In genomic region chr22:47736166-47737034, GRCh38 we compare ENCODE assay signal across 17 cellular contexts.
"Had no signal": no experiment of that assay in that cellular context is flagged by ENCODE, and none has a peak within 500 bp of the region (broad histone marks: within the 10 kb centered on the region; RNA-seq: fewer than 3 reads in every experiment).

No MANE protein-coding gene starts in this region.

- H3K9me3 Mint-ChIP-seq: activated naive CD4-positive, alpha-beta T cell treated with anti-CD3 and anti-CD28 coated beads for 36 hours had no signal

- H3K9me3 ChIP-seq: gastrocnemius medialis, psoas muscle, right lobe of liver had no signal

- H3K4me3 ChIP-seq: gastrocnemius medialis, heart right ventricle, lung, psoas muscle, right lobe of liver, smooth muscle cell had no signal

- H3K27ac ChIP-seq: gastrocnemius medialis, heart right ventricle, psoas muscle, right lobe of liver had no signal

- H3K4me3 Mint-ChIP-seq: activated naive CD4-positive, alpha-beta T cell treated with anti-CD3 and anti-CD28 coated beads for 36 hours; activated naive CD8-positive, alpha-beta T cell treated with anti-CD3 and anti-CD28 coated beads, Interleukin-2, amount 50 U/mL, for 24 hours; activated T-helper 17 cell treated with anti-CD3 and anti-CD28 coated beads, Interleukin-2, amount 50 U/mL, for 72 hours; stimulated activated naive CD8-positive, alpha-beta T cell treated with anti-CD3 and anti-CD28 coated beads, Interleukin-15, amount 100 ng/mL, for 72 hours had no signal

- H3K27me3 ChIP-seq: gastrocnemius medialis, right lobe of liver had no signal

- H3K27ac Mint-ChIP-seq: activated naive CD4-positive, alpha-beta T cell treated with anti-CD3 and anti-CD28 coated beads for 36 hours; activated naive CD8-positive, alpha-beta T cell treated with anti-CD3 and anti-CD28 coated beads, Interleukin-2, amount 50 U/mL, for 24 hours; activated T-helper 17 cell treated with anti-CD3 and anti-CD28 coated beads, Interleukin-2, amount 50 U/mL, for 72 hours had no signal

- H3K36me3 ChIP-seq: gastrocnemius medialis, heart right ventricle, right lobe of liver had no signal

- H3K4me1 ChIP-seq: gastrocnemius medialis, heart right ventricle, psoas muscle, right lobe of liver had no signal

- DNase-seq: activated CD4-positive, alpha-beta T cell treated with anti-CD3 and anti-CD28 coated beads for 1 hour; activated CD4-positive, alpha-beta T cell treated with anti-CD3 and anti-CD28 coated beads, Interleukin-2, amount 50 U/mL, for 48 hours; activated naive CD4-positive, alpha-beta T cell treated with anti-CD3 and anti-CD28 coated beads for 36 hours; activated naive CD8-positive, alpha-beta T cell treated with anti-CD3 and anti-CD28 coated beads, Interleukin-2, amount 50 U/mL, for 24 hours; aorta; cortex of kidney; effector CD4-positive, alpha-beta T cell; gastrocnemius medialis; heart right ventricle; midbrain; psoas muscle; right lobe of liver; stimulated activated naive CD8-positive, alpha-beta T cell treated with anti-CD3 and anti-CD28 coated beads, Interleukin-15, amount 100 ng/mL, for 72 hours; T-helper 9 cell had no signal

- H3K4me2 ChIP-seq: smooth muscle cell had no signal

- ATAC-seq: activated naive CD8-positive, alpha-beta T cell treated with anti-CD3 and anti-CD28 coated beads, Interleukin-2, amount 50 U/mL, for 24 hours; activated T-helper 17 cell treated with anti-CD3 and anti-CD28 coated beads, Interleukin-2, amount 50 U/mL, for 72 hours; gastrocnemius medialis; heart right ventricle; psoas muscle; right lobe of liver; stimulated activated naive CD8-positive, alpha-beta T cell treated with anti-CD3 and anti-CD28 coated beads, Interleukin-15, amount 100 ng/mL, for 72 hours had no signal

- H3K4me1 Mint-ChIP-seq: activated naive CD8-positive, alpha-beta T cell treated with anti-CD3 and anti-CD28 coated beads, Interleukin-2, amount 50 U/mL, for 24 hours; activated T-helper 17 cell treated with anti-CD3 and anti-CD28 coated beads, Interleukin-2, amount 50 U/mL, for 72 hours; stimulated activated naive CD8-positive, alpha-beta T cell treated with anti-CD3 and anti-CD28 coated beads, Interleukin-15, amount 100 ng/mL, for 72 hours had no signal
